24 cellular contexts compared by ENCODE assay signal in the genomic region with DNA sequence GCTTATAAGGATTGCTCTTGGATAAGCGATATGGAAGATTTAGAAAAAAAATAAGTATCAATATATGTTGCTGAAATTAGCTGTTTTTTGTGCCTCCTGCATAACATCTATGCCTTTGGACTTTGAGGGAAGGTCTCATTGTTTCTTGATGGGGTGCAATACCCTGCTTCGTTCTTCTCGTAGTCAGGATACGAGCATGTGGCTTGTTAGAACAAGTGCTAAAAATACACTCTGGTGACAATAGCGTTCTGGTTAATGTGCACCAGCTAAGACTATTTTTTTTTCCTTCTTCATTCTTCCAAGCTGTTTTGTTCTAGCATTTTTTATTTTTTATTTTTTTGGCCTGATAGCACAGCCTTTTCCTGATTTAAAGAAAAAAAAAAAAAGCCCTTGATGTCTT.
DNase-seq lines count a peak whose midpoint lies in the region; ATAC-seq, FAIRE-seq and TF ChIP-seq lines count a peak whose summit lies in the region.
"Had no signal": no experiment of that assay in that cellular context is flagged by ENCODE, and none has a peak within 500 bp of the region (broad histone marks: within the 10 kb centered on the region; RNA-seq: fewer than 3 reads in every experiment).

No MANE protein-coding gene starts in this region.

- no peak for TF ChIP-seq POLR2A in heart left ventricle (IDR thresholded peaks at IDR 0.05)
- no peak for TF ChIP-seq POLR2A in H54 (IDR thresholded peaks at IDR 0.05; ENCODE audit: low read depth, low read length)

- no peak for DNase-seq in Right ventricle myocardium inferior (ENCODE audit: missing footprints)
- no peak for DNase-seq in cardiac septum (ENCODE audit: low spot score)
- DNase-seq in heart left ventricle, result no peak
- no peak for DNase-seq in right atrium auricular region (ENCODE audit: low spot score)
- no peak for DNase-seq in psoas muscle
- DNase-seq in substantia nigra (lab: John Stamatoyannopoulos, UW), result no peak
- no peak for DNase-seq in H54 (ENCODE audit: insufficient read length, low spot score)
- DNase-seq: AML-193; Caco-2; Calu3; CD4-positive, alpha-beta T cell; CD8-positive, alpha-beta T cell; DMS153; DMS53; DMS79; DND-41; GF-D8 had no signal

- FAIRE-seq in H54 (lab: Jason Lieb, UNC), result no peak
- FAIRE-seq: A549, G401.6, GM12891, GM19239 had no signal

- intact Hi-C loops in Right ventricle myocardium inferior (cut with DNase I) (no loop called here), cardiac septum (cut with DNase I) (no loop called here), heart left ventricle (cut with DNase I) (loop anchor here in 1 of 10 donors (10.0 kb wide), 1 partner anchor 110 kb away; no protein-coding TSS in a partner anchor), psoas muscle (cut with DNase I) (no loop called here)

- ATAC-seq in Right ventricle myocardium inferior (peak; percentile 60), heart left ventricle (peak in 3 of 4 donors; percentile 79 to 86 (median 81)), psoas muscle (peak in 3 of 4 donors; percentile 54 to 90 (median 74))
- ATAC-seq: A549; CD8-positive, alpha-beta T cell had no signal

- TF ChIP-seq CTCF in heart left ventricle (IDR thresholded peaks at IDR 0.05) (no peak), right atrium auricular region (IDR thresholded peaks at IDR 0.05) (no peak), psoas muscle (IDR thresholded peaks at IDR 0.05) (no peak)

- H3K4me3 ChIP-seq in heart left ventricle (no peak overlapping the region), right atrium auricular region (no peak overlapping the region), psoas muscle (no peak overlapping the region)
- H3K4me3 ChIP-seq: A549; BLaER1 treated with 17β-estradiol and CSF1 and Interleukin-3, amounts not matched to agents 10 nM and 100 nM had no signal

- 63 to 70% (median 66%) methylated on average over 5 of the region's 5 CpGs for WGBS in heart left ventricle, 4 donors
- WGBS in psoas muscle, 3 donors, result 68 to 78% (median 69%) methylated on average over 5 of the region's 5 CpGs

- H3K27ac ChIP-seq in heart left ventricle (peak overlapping the region in 1 of 12 donors; percentile 1), right atrium auricular region (no peak overlapping the region), psoas muscle (no peak overlapping the region), substantia nigra (ENCODE audit: low read depth, low read length, poor library complexity, severe bottlenecking) (no peak overlapping the region)
- H3K27ac ChIP-seq: 22Rv1; A549; BLaER1 treated with 17β-estradiol and CSF1 and Interleukin-3, amounts not matched to agents 10 nM and 100 nM; C4-2B had no signal

- no peaks in the 10 kb centered on the region for H3K36me3 ChIP-seq in heart left ventricle
- H3K36me3 ChIP-seq in right atrium auricular region, result no peaks in the 10 kb centered on the region
- H3K36me3 ChIP-seq in psoas muscle (ENCODE audit: insufficient read depth in 1 of 2, low read depth in 1 of 2), result no peaks in the 10 kb centered on the region

- H3K9me3 ChIP-seq in heart left ventricle (no peaks in the 10 kb centered on the region), right atrium auricular region (no peaks in the 10 kb centered on the region), psoas muscle (no peaks in the 10 kb centered on the region)
- H3K9me3 ChIP-seq: A549; BLaER1 treated with 17β-estradiol and CSF1 and Interleukin-3, amounts not matched to agents 10 nM and 100 nM; Caco-2 had no signal

- H3K4me1 ChIP-seq in heart left ventricle (peaks cover 0 to 8% (median 0%) of the 10 kb centered on the region in 12 donors), right atrium auricular region (no peaks in the 10 kb centered on the region), psoas muscle (no peaks in the 10 kb centered on the region)
- H3K4me1 ChIP-seq: A549, Caco-2 had no signal

- H3K27me3 ChIP-seq in heart left ventricle, result no peaks in the 10 kb centered on the region
- no peaks in the 10 kb centered on the region for H3K27me3 ChIP-seq in right atrium auricular region
- H3K27me3 ChIP-seq in psoas muscle (ENCODE audit: insufficient read depth in 3 of 3, low read length in 2 of 3), result no peaks in the 10 kb centered on the region
- H3K27me3 ChIP-seq: BLaER1 treated with 17β-estradiol and CSF1 and Interleukin-3, amounts not matched to agents 10 nM and 100 nM had no signal
